In genomic region chr19:58277197-58277596, GRCh38 we compare ENCODE assay signal across 15 cellular contexts. TPM values are rescaled to one million over a fixed set of nuclear protein-coding genes. Genes with fewer than 3 reads are reported as not detected.
DNase-seq lines count a peak whose midpoint lies in the region; ATAC-seq and TF ChIP-seq lines count a peak whose summit lies in the region.
"Had no signal": no experiment of that assay in that cellular context is flagged by ENCODE, and none has a peak within 500 bp of the region (broad histone marks: within the 10 kb centered on the region; RNA-seq: fewer than 3 reads in every experiment).

No MANE protein-coding gene starts in this region.

- peaks cover 5% of the 10 kb centered on the region for H3K23me2 ChIP-seq in H9 (ENCODE audit: insufficient read length, low read depth, low read length, poor library complexity, severe bottlenecking)

- no peak for TF ChIP-seq CTCF in H9 (conservative IDR thresholded peaks at IDR 0.05)
- no peak for TF ChIP-seq CTCF in nephron progenitor cell (IDR thresholded peaks at IDR 0.05)
- TF ChIP-seq CTCF in OCI-LY7 (conservative IDR thresholded peaks at IDR 0.05; ENCODE audit: low read length), result no peak

- no peak overlapping the region for H3T11ph ChIP-seq in H9 (ENCODE audit: low read length)

- H3K18ac ChIP-seq in H9 (ENCODE audit: insufficient read length, low read depth, low read length), result no peak overlapping the region

- H2AK5ac ChIP-seq in H9 (ENCODE audit: insufficient read length, low read length), result no peak overlapping the region

- H3K9ac ChIP-seq in H9 (ENCODE audit: extremely low read depth, insufficient read length, low read length) (no peak overlapping the region), adipocyte (ENCODE audit: low read length) (no peak overlapping the region)

- no peak overlapping the region for H4K5ac ChIP-seq in H9 (ENCODE audit: insufficient read length, low read depth, low read length)

- peak overlapping the region; percentile 93 to 98; a peak in 3 of 5 replicates for H3K4me3 Mint-ChIP-seq in H9
- H3K4me3 Mint-ChIP-seq in nephron progenitor cell, result peak overlapping the region; percentile 65

- H2BK5ac ChIP-seq in H9 (ENCODE audit: insufficient read length, low read length), result no peak overlapping the region

- H3K79me2 ChIP-seq in H9 (ENCODE audit: insufficient read depth, low read length) (peaks cover 30% of the 10 kb centered on the region), OCI-LY7 (ENCODE audit: insufficient read depth, low read depth, low read length) (peaks cover 33% of the 10 kb centered on the region)

- H3K23ac ChIP-seq in H9 (ENCODE audit: insufficient read length, low read depth, low read length), result no peak overlapping the region

- H3K9me3 ChIP-seq in H9 (ENCODE audit: control insufficient read depth, low read depth, low read length), result no peaks in the 10 kb centered on the region
- H3K9me3 ChIP-seq in adipocyte (ENCODE audit: control insufficient read depth, low read length), result peaks cover 30% of the 10 kb centered on the region
- peaks cover 16% of the 10 kb centered on the region for H3K9me3 ChIP-seq in OCI-LY7 (ENCODE audit: low read length)

- H3K36me3 ChIP-seq in adipocyte (ENCODE audit: control insufficient read depth, insufficient read depth, low read length, severe bottlenecking) (peaks cover 39% of the 10 kb centered on the region), OCI-LY7 (ENCODE audit: insufficient read depth, low read length) (peaks cover 50% of the 10 kb centered on the region)

- intact Hi-C loops in OCI-LY7 (cut with micrococcal nuclease; ENCODE audit: unreplicated experiment), result no loop called here

- H3K27ac Mint-ChIP-seq in H9 (no peak overlapping the region), nephron progenitor cell (no peak overlapping the region)

- H3K14ac ChIP-seq in H9 (ENCODE audit: insufficient read depth, low read length), result no peak overlapping the region

- no peak overlapping the region for H3K4me2 ChIP-seq in H9 (ENCODE audit: insufficient read depth, insufficient read length, low read length)
- no peak overlapping the region; the same call in 1 of the 2 replicates for H3K4me2 ChIP-seq in OCI-LY7 (ENCODE audit: low read length)

- H2BK120ac ChIP-seq in H9 (ENCODE audit: low read depth, low read length, poor library complexity, severe bottlenecking), result no peak overlapping the region

- H3K9me2 ChIP-seq in OCI-LY7 (ENCODE audit: insufficient read depth, low read length), result no peaks in the 10 kb centered on the region

- no CpG with 5 or more reads among the region's 7 CpGs for WGBS in H9 (ENCODE audit: extremely low coverage, insufficient read length, low lambda C conversion rate)

- peaks cover 22 to 26% of the 10 kb centered on the region in 2 experiments for H3K4me1 Mint-ChIP-seq in H9
- H3K4me1 Mint-ChIP-seq in nephron progenitor cell, result peaks cover 31% of the 10 kb centered on the region

- no peak overlapping the region for H2BK20ac ChIP-seq in H9 (ENCODE audit: low read depth, low read length, poor library complexity, severe bottlenecking)

- no peak overlapping the region for H4K91ac ChIP-seq in H9 (ENCODE audit: insufficient read length, low read depth, low read length)

- no peaks in the 10 kb centered on the region for H3K27me3 Mint-ChIP-seq in H9 (ENCODE audit: low read depth)
- peaks cover 11% of the 10 kb centered on the region for H3K27me3 Mint-ChIP-seq in nephron progenitor cell (ENCODE audit: low read depth, poor library complexity)
- H3K27me3 Mint-ChIP-seq: dendritic cell treated with granulocyte-macrophage colony-stimulating factor and Interleukin-4, amounts not matched to agents 40 ng/mL and 50 ng/mL, for 4 days had no signal

- no peak for ATAC-seq in GM18498 (IDR thresholded peaks at IDR 0.05; ENCODE audit: unreplicated experiment)
- ATAC-seq: left colon had no signal

- H3K36me3 Mint-ChIP-seq in H9 (ENCODE audit: insufficient read depth in 1 of 3, low read depth in 3 of 3), result peaks cover 35 to 43% (median 40%) of the 10 kb centered on the region in 3 experiments
- H3K36me3 Mint-ChIP-seq in nephron progenitor cell (ENCODE audit: low read depth), result peaks cover 97% of the 10 kb centered on the region

- H2BK15ac ChIP-seq in H9 (ENCODE audit: low read depth, low read length), result 0 out of 2 replicates have a peak overlapping the region, but pooled peaks have one; percentile 58

- no TSS peak for BruUV-seq in OCI-LY7 (replicated peaks; lab: Mats Ljungman, UMichigan)

- H4K20me1 ChIP-seq in H9 (ENCODE audit: control insufficient read depth, insufficient read depth, insufficient read length) (peaks cover 2% of the 10 kb centered on the region), OCI-LY7 (ENCODE audit: insufficient read depth, low read length) (no peaks in the 10 kb centered on the region)

- CTCF ChIA-PET in OCI-LY7 (lab: Charles Lee; ENCODE audit: unreplicated experiment), result no interaction called here

- H3K79me1 ChIP-seq in H9 (ENCODE audit: insufficient read depth, low read depth, low read length, poor library complexity, severe bottlenecking), result peaks cover 12% of the 10 kb centered on the region

- no peak overlapping the region for H3K27ac ChIP-seq in H9 (ENCODE audit: insufficient read length, low read depth, low read length)
- H3K27ac ChIP-seq in OCI-LY7 (ENCODE audit: low read depth, low read length, poor library complexity, severe bottlenecking), result no peak overlapping the region

- H3K9me3 Mint-ChIP-seq in H9 (peaks cover 5 to 7% of the 10 kb centered on the region in 2 experiments; a peak in 4 of 5 replicates), nephron progenitor cell (peaks cover 100% of the 10 kb centered on the region)

- DNase-seq in DMS 273 (lab: John Stamatoyannopoulos, UW; ENCODE audit: unreplicated experiment), result peak; percentile 33
- DNase-seq in DMS 273 treated with DMSO at 0.1 percent for 48 hours (lab: John Stamatoyannopoulos, UW), result no peak
- DNase-seq in H9, result no peak
- DNase-seq in adipocyte (ENCODE audit: low read depth), result no peak
- no peak for DNase-seq in nephron progenitor cell
- no peak for DNase-seq in OCI-LY7 (ENCODE audit: low spot score)
- DNase-seq in GM03348 (ENCODE audit: low spot score), result no peak
- DNase-seq: anterior cingulate cortex, COR-L47, left colon had no signal

- H3K27me3 ChIP-seq in H9 (ENCODE audit: insufficient read depth, low read length) (no peaks in the 10 kb centered on the region), adipocyte (replicated peaks; ENCODE audit: control insufficient read depth, insufficient read depth, low read length) (no peaks in the 10 kb centered on the region)
- H3K27me3 ChIP-seq: right atrium auricular region, SJSA1, tibial nerve had no signal

- no peak overlapping the region for H3K4ac ChIP-seq in H9 (ENCODE audit: low read depth, low read length)

- H3K4me3 ChIP-seq in adipocyte (ENCODE audit: low read length) (peak overlapping the region; percentile 95), OCI-LY7 (ENCODE audit: low read depth, low read length, poor library complexity, severe bottlenecking) (no peak overlapping the region)

- peaks cover 9% of the 10 kb centered on the region; the same call in 1 of the 2 replicates for H3K4me1 ChIP-seq in H9 (ENCODE audit: insufficient read depth, low read length)
- peaks cover 16% of the 10 kb centered on the region for H3K4me1 ChIP-seq in adipocyte (ENCODE audit: control insufficient read depth, insufficient read depth, low read length)
- peaks cover 18% of the 10 kb centered on the region for H3K4me1 ChIP-seq in OCI-LY7 (ENCODE audit: insufficient read depth, low read length, poor library complexity, severe bottlenecking)

- no peak overlapping the region for H3K56ac ChIP-seq in H9 (ENCODE audit: insufficient read length, low read depth, low read length)

- H2AFZ ChIP-seq in H9 (ENCODE audit: low read length) (no peak overlapping the region), OCI-LY7 (ENCODE audit: low read length) (no peak overlapping the region)

- no peak overlapping the region for H2BK12ac ChIP-seq in H9 (ENCODE audit: insufficient read length, low read depth, low read length)

- no peak overlapping the region for H4K8ac ChIP-seq in H9 (replicated peaks; ENCODE audit: insufficient read length, low read depth, low read length)

- POLR2A ChIA-PET in OCI-LY7 (lab: Charles Lee), result no interaction called here

RNA-seq across cellular contexts. Expression of gene ZNF8, which starts 1.6 kb away (rescaled TPM):
- total RNA-seq in H9 (2021), result 16.9 and 17.3 TPM in 2 replicates
- total RNA-seq in OCI-LY7 (2014; rRNA removed; shearing (Covaris generic)), result 7.3 and 7.8 TPM in 2 replicates
- total RNA-seq in OCI-LY7 (2022), result 7.1 and 7.7 TPM in 2 replicates

RNA-seq across cellular contexts. Expression of gene ERVK3-1, which starts 28.0 kb away (rescaled TPM):
- 43.6 and 43.7 TPM in 2 replicates for total RNA-seq in H9 (2021)
- total RNA-seq in OCI-LY7 (2014; rRNA removed; shearing (Covaris generic)), result 61.7 and 79.6 TPM in 2 replicates
- 46.4 and 48.1 TPM in 2 replicates for total RNA-seq in OCI-LY7 (2022)

RNA-seq across cellular contexts. Expression of gene ZNF544, which starts 48.5 kb away (rescaled TPM):
- 97.2 and 97.6 TPM in 2 replicates for total RNA-seq in H9 (2021)
- total RNA-seq in OCI-LY7 (2014; rRNA removed; shearing (Covaris generic)), result 34.1 and 38.6 TPM in 2 replicates
- 31.0 and 37.3 TPM in 2 replicates for total RNA-seq in OCI-LY7 (2022)

RNA-seq across cellular contexts. Expression of gene ZSCAN22, which starts 49.6 kb away (rescaled TPM):
- total RNA-seq in H9 (2021) (4.7 and 4.8 TPM in 2 replicates), OCI-LY7 (2022) (3.7 and 5.1 TPM in 2 replicates)
- 2.6 and 3.3 TPM in 2 replicates for total RNA-seq in OCI-LY7 (2014; rRNA removed; shearing (Covaris generic))
